ENCODE assay signal across 10 cellular contexts in genomic region chr14:81516941-81517797, GRCh38. TPM values are rescaled to one million over a fixed set of nuclear protein-coding genes. Genes with fewer than 3 reads are reported as not detected.
A peak's percentile ranks its signal among the peaks of the same experiment; 100 is the strongest.
DNase-seq lines count a peak whose midpoint lies in the region; TF ChIP-seq lines count a peak whose summit lies in the region.
"Had no signal": no experiment of that assay in that cellular context is flagged by ENCODE, and none has a peak within 500 bp of the region (broad histone marks: within the 10 kb centered on the region; RNA-seq: fewer than 3 reads in every experiment).

No MANE protein-coding gene starts in this region.

- peaks cover 1% of the 10 kb centered on the region for H3K79me1 ChIP-seq in mesendoderm (ENCODE audit: low read length)

- H3K4me1 ChIP-seq in esophagus squamous epithelium (peaks cover 0 to 41% (median 17%) of the 10 kb centered on the region in 3 donors), mesendoderm (ENCODE audit: control insufficient read depth, low read depth, low read length) (peaks cover 19% of the 10 kb centered on the region), thyroid gland (peaks cover 22 to 29% of the 10 kb centered on the region in 2 donors)

- H3K27ac ChIP-seq in esophagus squamous epithelium (peak overlapping the region in 3 of 4 donors; percentile 49 to 61 (median 57)), mesendoderm (ENCODE audit: low read depth, low read length) (peak overlapping the region; percentile 70), thyroid gland (peak overlapping the region in 2 of 3 donors; percentile 33 to 57)

- H3K56ac ChIP-seq in mesendoderm (ENCODE audit: low read length) = peak overlapping the region; percentile 73

- H2BK5ac ChIP-seq in mesendoderm (ENCODE audit: low read length) = peak overlapping the region; percentile 92

- no peak overlapping the region for H3K4me3 ChIP-seq in esophagus squamous epithelium
- H3K4me3 ChIP-seq in mesendoderm (ENCODE audit: low read length) = no peak overlapping the region
- no peak overlapping the region for H3K4me3 ChIP-seq in thyroid gland (replicated peaks in 1 of 3)

- no peak for TF ChIP-seq POLR2A in esophagus squamous epithelium (IDR thresholded peaks at IDR 0.05)
- no peak for TF ChIP-seq POLR2A in thyroid gland (IDR thresholded peaks at IDR 0.05)

- 57 to 85% methylated on average over 2 of the region's 2 CpGs for WGBS in esophagus squamous epithelium, 2 donors
- WGBS in mesendoderm (ENCODE audit: extremely low coverage, insufficient coverage, low lambda C conversion rate) = no CpG with 5 or more reads among the region's 2 CpGs
- WGBS in thyroid gland, 2 donors = 43 to 46% methylated on average over 2 of the region's 2 CpGs

- intact Hi-C loops in esophagus squamous epithelium (cut with DNase I) (no loop called here), thyroid gland (cut with DNase I) (no loop called here)

- H3K9me3 ChIP-seq in esophagus squamous epithelium = no peaks in the 10 kb centered on the region
- no peaks in the 10 kb centered on the region for H3K9me3 ChIP-seq in thyroid gland

- no peaks in the 10 kb centered on the region for H3K79me2 ChIP-seq in mesendoderm (ENCODE audit: control insufficient read depth, insufficient read depth, low read length)

- peak overlapping the region; percentile 43 for H2AK5ac ChIP-seq in mesendoderm (ENCODE audit: low read length)

- H2BK15ac ChIP-seq in mesendoderm (replicated peaks; ENCODE audit: low read depth) = no peak overlapping the region

- H4K5ac ChIP-seq in mesendoderm (ENCODE audit: low read length) = no peak overlapping the region

- peaks cover 0 to 94% (median 0%) of the 10 kb centered on the region in 3 donors for H3K36me3 ChIP-seq in esophagus squamous epithelium
- H3K36me3 ChIP-seq in mesendoderm (ENCODE audit: control insufficient read depth, insufficient read depth, low read length) = no peaks in the 10 kb centered on the region
- H3K36me3 ChIP-seq in thyroid gland = peaks cover 0 to 12% of the 10 kb centered on the region in 2 donors

- H3K23ac ChIP-seq in mesendoderm (ENCODE audit: low read length) = no peak overlapping the region

- TF ChIP-seq CTCF in esophagus squamous epithelium (IDR thresholded peaks at IDR 0.05) (no peak), thyroid gland (IDR thresholded peaks at IDR 0.05) (no peak)

- H3K18ac ChIP-seq in mesendoderm (ENCODE audit: low read length) = no peak overlapping the region

- H3K9ac ChIP-seq in mesendoderm (ENCODE audit: low read length) = peak overlapping the region; percentile 49

- H3K4ac ChIP-seq in mesendoderm (ENCODE audit: low read depth, low read length) = peak overlapping the region; percentile 26

- H3K27me3 ChIP-seq in esophagus squamous epithelium (no peaks in the 10 kb centered on the region), mesendoderm (ENCODE audit: insufficient read depth, low read length, poor library complexity) (no peaks in the 10 kb centered on the region), thyroid gland (no peaks in the 10 kb centered on the region)

- DNase-seq in DMS53 (lab: John Stamatoyannopoulos, UW) = peak; percentile 44
- DNase-seq in DMS53 treated with DMSO at 0.1 percent for 48 hours (lab: John Stamatoyannopoulos, UW; ENCODE audit: unreplicated experiment) = no peak
- no peak for DNase-seq in esophagus squamous epithelium (lab: John Stamatoyannopoulos, UW)
- peak; percentile 75 for DNase-seq in mesendoderm
- DNase-seq in thyroid gland = peak; percentile 24 to 51
- no peak for DNase-seq in NCI-H128 (lab: John Stamatoyannopoulos, UW; ENCODE audit: unreplicated experiment)
- no peak for DNase-seq in activated CD8-positive, alpha-beta memory T cell treated with anti-CD3 and anti-CD28 coated beads, Interleukin-2, amount 50 U/mL, for 4 hours
- no peak for DNase-seq in NK-92 (lab: John Stamatoyannopoulos, UW; ENCODE audit: unreplicated experiment)
- DNase-seq: 8988T; activated CD4-positive, alpha-beta T cell treated with anti-CD3 and anti-CD28 coated beads for 36 hours had no signal

- no peak overlapping the region for H3K4me2 ChIP-seq in mesendoderm (ENCODE audit: low read length)

- H2BK120ac ChIP-seq in mesendoderm (ENCODE audit: low read depth, low read length) = peak overlapping the region; percentile 65

- no peak overlapping the region for H4K8ac ChIP-seq in mesendoderm (ENCODE audit: low read depth, low read length)

RNA-seq across cellular contexts. Expression of gene SEL1L, which starts 16.5 kb away (rescaled TPM):
- total RNA-seq in esophagus squamous epithelium (10 to 100 TPM; 19.0 to 38.3 (median 28.7) TPM), thyroid gland (10 to 100 TPM; 65.4 to 96.2 (median 89.6) TPM)
- 12.1 TPM for polyA plus RNA-seq in mesendoderm (2013, experiment 1 of 2)
- 11.6 TPM for polyA plus RNA-seq in mesendoderm (2013, experiment 2 of 2)

Comparison
In these comparisons a context has a peak if more than half of its experiments do, and no peak if none do; other contexts are left out.
1. DNase-seq: peak in DMS53 (single experiment), mesendoderm (single experiment) and thyroid gland (2 of 2); none in DMS53 treated with DMSO at 0.1 percent for 48 hours (single experiment), esophagus squamous epithelium (single experiment), NCI-H128 (single experiment), activated CD8-positive, alpha-beta memory T cell treated with anti-CD3 and anti-CD28 coated beads, Interleukin-2, amount 50 U/mL, for 4 hours (single experiment) and NK-92 (single experiment).
2. Peak in every context shown above with its lines, with median percentiles within 50 percentile points of each other: H3K27ac ChIP-seq.